18 cellular contexts compared by ENCODE assay signal in the genomic region with DNA sequence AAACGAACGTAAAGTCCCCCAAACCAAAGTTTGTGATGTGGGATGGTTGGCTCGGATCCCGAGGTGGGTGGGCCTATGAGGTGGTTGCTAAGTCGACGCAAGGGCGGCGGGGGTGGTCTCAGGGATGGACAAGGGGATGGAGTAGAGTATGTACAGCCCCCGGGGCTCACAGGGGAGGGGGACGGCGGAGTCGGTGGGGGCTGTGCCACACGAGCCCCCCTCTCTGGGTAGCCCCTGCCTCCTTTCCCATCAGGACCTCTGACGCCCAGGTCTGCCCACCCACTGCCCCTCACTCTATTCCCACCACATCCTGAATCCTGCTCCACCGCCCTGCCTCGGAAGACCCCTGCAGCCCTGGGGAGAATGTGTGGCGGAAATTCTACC. TPM values are rescaled to one million over a fixed set of nuclear protein-coding genes. Genes with fewer than 3 reads are reported as not detected.
"Had no signal": no experiment of that assay in that cellular context is flagged by ENCODE, and none has a peak within 500 bp of the region (broad histone marks: within the 10 kb centered on the region; RNA-seq: fewer than 3 reads in every experiment).

No MANE protein-coding gene starts in this region.

- H3K4me1 ChIP-seq: body of pancreas, parathyroid adenoma had no signal

- H3K36me3 Mint-ChIP-seq: activated CD8-positive, alpha-beta memory T cell treated with anti-CD3 and anti-CD28 coated beads, Interleukin-2, amount 10 ng/mL, durations not matched to agents 7 days and 5 days; activated naive CD4-positive, alpha-beta T cell treated with anti-CD3 and anti-CD28 coated beads, Interleukin-2, amount 50 U/mL, for 72 hours had no signal

- H3K27me3 ChIP-seq: body of pancreas, dorsolateral prefrontal cortex, heart right ventricle, tibial nerve had no signal

- H3K27ac Mint-ChIP-seq: activated CD8-positive, alpha-beta memory T cell treated with anti-CD3 and anti-CD28 coated beads, Interleukin-2, amount 10 ng/mL, durations not matched to agents 7 days and 5 days; activated naive CD4-positive, alpha-beta T cell treated with anti-CD3 and anti-CD28 coated beads, Interleukin-2, amount 50 U/mL, for 72 hours; activated T-cell treated with anti-CD3 and anti-CD28 coated beads, Interleukin-2, amount 50 U/mL, for 24 hours; stimulated activated memory B cell treated with anti-CD40 and anti-IgM and Interleukin-4, amounts not matched to agents 10 μg/mL and 1 μg/mL and 100 μg/mL, for 72 hours had no signal

- ATAC-seq: activated CD8-positive, alpha-beta memory T cell treated with anti-CD3 and anti-CD28 coated beads, Interleukin-2, amount 10 ng/mL, durations not matched to agents 7 days and 5 days; activated naive CD4-positive, alpha-beta T cell treated with anti-CD3 and anti-CD28 coated beads, Interleukin-2, amount 50 U/mL, for 72 hours; body of pancreas; stimulated activated memory B cell treated with anti-CD40 and anti-IgM and Interleukin-4, amounts not matched to agents 10 μg/mL and 1 μg/mL and 100 μg/mL, for 72 hours had no signal

- H3K9me3 Mint-ChIP-seq: activated naive CD4-positive, alpha-beta T cell treated with anti-CD3 and anti-CD28 coated beads, Interleukin-2, amount 50 U/mL, for 72 hours; activated T-cell treated with anti-CD3 and anti-CD28 coated beads, Interleukin-2, amount 50 U/mL, for 24 hours; stimulated activated memory B cell treated with anti-CD40 and anti-IgM and Interleukin-4, amounts not matched to agents 10 μg/mL and 1 μg/mL and 100 μg/mL, for 72 hours had no signal

- H3K4me3 Mint-ChIP-seq: activated CD8-positive, alpha-beta memory T cell treated with anti-CD3 and anti-CD28 coated beads, Interleukin-2, amount 10 ng/mL, durations not matched to agents 7 days and 5 days; activated T-cell treated with anti-CD3 and anti-CD28 coated beads, Interleukin-2, amount 50 U/mL, for 24 hours; stimulated activated memory B cell treated with anti-CD40 and anti-IgM and Interleukin-4, amounts not matched to agents 10 μg/mL and 1 μg/mL and 100 μg/mL, for 72 hours had no signal

- H3K27ac ChIP-seq: body of pancreas, left ventricle myocardium inferior, parathyroid adenoma had no signal

- DNase-seq: activated CD4-positive, alpha-beta T cell treated with anti-CD3 and anti-CD28 coated beads, Interleukin-2, amount 50 U/mL, for 48 hours; activated CD4-positive, CD25-positive, alpha-beta regulatory T cell treated with anti-CD3 and anti-CD28 coated beads, Interleukin-2, amount 50 U/mL, for 72 hours; activated CD8-positive, alpha-beta memory T cell treated with anti-CD3 and anti-CD28 coated beads, Interleukin-2, amount 10 ng/mL, durations not matched to agents 7 days and 5 days; activated effector memory CD4-positive, alpha-beta T cell treated with Interleukin-2 at 50 U/mL for 16 hours; activated T-cell treated with anti-CD3 and anti-CD28 coated beads, Interleukin-2, amount 50 U/mL, for 24 hours; amniotic stem cell; body of pancreas; cerebellar nuclear complex; heart right ventricle; left ventricle myocardium inferior; mesendoderm; small intestine; T-helper 9 cell had no signal

- H3K9me3 ChIP-seq: body of pancreas, heart right ventricle, left ventricle myocardium inferior, tibial nerve had no signal

- H3K27me3 Mint-ChIP-seq: activated CD8-positive, alpha-beta memory T cell treated with anti-CD3 and anti-CD28 coated beads, Interleukin-2, amount 10 ng/mL, durations not matched to agents 7 days and 5 days; activated T-cell treated with anti-CD3 and anti-CD28 coated beads, Interleukin-2, amount 50 U/mL, for 24 hours; stimulated activated memory B cell treated with anti-CD40 and anti-IgM and Interleukin-4, amounts not matched to agents 10 μg/mL and 1 μg/mL and 100 μg/mL, for 72 hours had no signal

- H3K4me3 ChIP-seq: body of pancreas, dorsolateral prefrontal cortex, heart right ventricle, left ventricle myocardium inferior, tibial nerve had no signal

- H3K4me1 Mint-ChIP-seq: stimulated activated memory B cell treated with anti-CD40 and anti-IgM and Interleukin-4, amounts not matched to agents 10 μg/mL and 1 μg/mL and 100 μg/mL, for 72 hours had no signal

RNA-seq across cellular contexts. Expression of gene IL34, which starts 15.2 kb away (rescaled TPM):
- total RNA-seq: activated CD8-positive, alpha-beta memory T cell treated with anti-CD3 and anti-CD28 coated beads, Interleukin-2, amount 10 ng/mL, durations not matched to agents 7 days and 5 days; activated naive CD4-positive, alpha-beta T cell treated with anti-CD3 and anti-CD28 coated beads, Interleukin-2, amount 50 U/mL, for 72 hours had no signal
